Comparison of ENCODE assay signal across 20 cellular contexts in genomic region chr15:100785181-100786138, GRCh38.
DNase-seq lines count a peak whose midpoint lies in the region; ATAC-seq, FAIRE-seq and TF ChIP-seq lines count a peak whose summit lies in the region.
"Had no signal": no experiment of that assay in that cellular context is flagged by ENCODE, and none has a peak within 500 bp of the region (broad histone marks: within the 10 kb centered on the region; RNA-seq: fewer than 3 reads in every experiment).

No MANE protein-coding gene starts in this region.

- H3K79me1 ChIP-seq in H1 (ENCODE audit: low read depth, low read length): no peaks in the 10 kb centered on the region

- no peaks in the 10 kb centered on the region for H3K36me3 ChIP-seq in H1 (ENCODE audit: control insufficient read depth in 2 of 4, insufficient read depth in 4 of 4, low read length in 3 of 4)
- H3K36me3 ChIP-seq in tibial artery: no peaks in the 10 kb centered on the region
- H3K36me3 ChIP-seq: suprapubic skin had no signal

- H3K4me1 ChIP-seq in H1 (replicated peaks in 1 of 4; ENCODE audit: control insufficient read depth in 3 of 4, insufficient read depth in 4 of 4, low read length in 3 of 4): peaks cover 0 to 9% (median 3%) of the 10 kb centered on the region in 4 experiments; a peak in 1 of 7 replicates
- H3K4me1 ChIP-seq in tibial artery: no peaks in the 10 kb centered on the region
- H3K4me1 ChIP-seq: suprapubic skin had no signal

- H2BK120ac ChIP-seq in H1 (replicated peaks; ENCODE audit: low read depth, low read length): no peak overlapping the region

- H4K8ac ChIP-seq in H1 (ENCODE audit: extremely low read depth, insufficient read depth, low read length): no peak overlapping the region

- no peak overlapping the region; the same call in 1 of the 2 replicates for H3K18ac ChIP-seq in H1 (ENCODE audit: extremely low read depth, low read length)

- TF ChIP-seq RAD21 in H1 (IDR thresholded peaks at IDR 0.05 in 1 of 2, conservative IDR thresholded peaks at IDR 0.05 in 1 of 2; ENCODE audit: low read depth in 2 of 2, low read length in 2 of 2): no peak

- H3K4ac ChIP-seq in H1 (replicated peaks; ENCODE audit: insufficient read length, low read depth, low read length): no peak overlapping the region

- no peak for TF ChIP-seq EP300 in H1 (IDR thresholded peaks at IDR 0.05; ENCODE audit: borderline replicate concordance in 1 of 2, low read depth in 2 of 2, low read length in 2 of 2)

- ATAC-seq in HG03095 (IDR thresholded peaks at IDR 0.05; ENCODE audit: unreplicated experiment): peak; percentile 53

- no peak for TF ChIP-seq POLR2A in H1 (IDR thresholded peaks at IDR 0.05; ENCODE audit: control extremely low read depth in 1 of 2, low read depth in 2 of 2, low read length in 2 of 2)

- no peak overlapping the region for H2AFZ ChIP-seq in H1 (ENCODE audit: low read length)
- H2AFZ ChIP-seq: hepatocyte had no signal

- no peak overlapping the region for H3K4me2 ChIP-seq in H1 (ENCODE audit: insufficient read depth in 1 of 2, low read depth in 2 of 2, low read length in 2 of 2)
- H3K4me2 ChIP-seq: hepatocyte had no signal

- H3K9me3 ChIP-seq in H1 (ENCODE audit: insufficient read depth in 2 of 2, low read depth in 1 of 2, low read length in 1 of 2): no peaks in the 10 kb centered on the region; a peak in 1 of 4 replicates
- no peaks in the 10 kb centered on the region for H3K9me3 ChIP-seq in tibial artery
- H3K9me3 ChIP-seq: suprapubic skin had no signal

- H3K4me3 ChIP-seq in H1 (ENCODE audit: extremely low read depth in 1 of 4, insufficient read depth in 2 of 4, low read depth in 3 of 4, low read length in 4 of 4) (no peak overlapping the region), tibial artery (no peak overlapping the region)
- H3K4me3 ChIP-seq: hepatocyte, suprapubic skin had no signal

- POLR2A ChIA-PET in H1 (lab: Charles Lee; ENCODE audit: partially characterized antibody): no interaction called here

- no peak overlapping the region for H3K9ac ChIP-seq in H1 (replicated peaks in 1 of 4; ENCODE audit: extremely low read depth in 1 of 4, low read depth in 3 of 4, low read length in 3 of 4)

- peak overlapping the region; percentile 15; the same call in 1 of the 2 replicates for H3K27ac ChIP-seq in H1 (ENCODE audit: low read depth, low read length)
- H3K27ac ChIP-seq in tibial artery: no peak overlapping the region
- H3K27ac ChIP-seq: C4-2B, hepatocyte, suprapubic skin had no signal

- WGBS in H1 (ENCODE audit: extremely low coverage in 1 of 2, insufficient coverage in 1 of 2, insufficient read length in 1 of 2, insufficient replicate concordance in 2 of 2, low coverage in 1 of 2, low lambda C conversion rate in 2 of 2, missing lambda C conversion rate in 1 of 2), 2 experiments: 94% methylated on average over 10 of the region's 10 CpGs; no CpG with 5 or more reads in 1 of the 2 experiments

- H3K23me2 ChIP-seq in H1 (ENCODE audit: low read depth, low read length): peaks cover 5% of the 10 kb centered on the region; the same call in 1 of the 2 replicates

- TF ChIP-seq CTCF in H1 (IDR thresholded peaks at IDR 0.05; ENCODE audit: control extremely low read depth in 1 of 3, insufficient read depth in 1 of 3, low read depth in 1 of 3, low read length in 3 of 3) (no peak), tibial artery (IDR thresholded peaks at IDR 0.05) (no peak)

- no peaks in the 10 kb centered on the region for H3K79me2 ChIP-seq in H1 (ENCODE audit: control insufficient read depth in 1 of 2, insufficient read depth in 2 of 2, low read length in 2 of 2)
- H3K79me2 ChIP-seq: hepatocyte had no signal

- no peak overlapping the region for H3K56ac ChIP-seq in H1 (replicated peaks; ENCODE audit: insufficient read length, low read depth, low read length)

- no peak overlapping the region for H2BK20ac ChIP-seq in H1 (ENCODE audit: low read length)

- DNase-seq in activated CD8-positive, alpha-beta memory T cell treated with anti-CD3 and anti-CD28 coated beads, Interleukin-2, amount 50 U/mL, for 48 hours: peak; percentile 28
- no peak for DNase-seq in activated CD8-positive, alpha-beta memory T cell treated with anti-CD3 and anti-CD28 coated beads, Interleukin-2, amount 50 U/mL, for 4 hours
- peak in 1 of 2 experiments; percentile 29 for DNase-seq in H1 (ENCODE audit: low read depth in 1 of 2, low spot score in 2 of 2)
- peak; percentile 4 to 48 for DNase-seq in tibial artery
- no peak for DNase-seq in central memory CD4-positive, alpha-beta T cell
- no peak for DNase-seq in NCI-H1092 treated with DMSO at 0.1 percent for 48 hours (lab: John Stamatoyannopoulos, UW)
- DNase-seq in NK-92 (lab: John Stamatoyannopoulos, UW; ENCODE audit: unreplicated experiment): no peak
- DNase-seq: activated naive CD4-positive, alpha-beta T cell; amygdala; H9; mesenchymal stem cell; NCI-H2171 treated with DMSO at 0.1 percent for 48 hours; nephron progenitor cell; OCI-M1 had no signal

- no peak overlapping the region for H3K23ac ChIP-seq in H1 (ENCODE audit: insufficient read length)

- no peak overlapping the region for H2BK5ac ChIP-seq in H1 (ENCODE audit: low read depth, low read length)

- CTCF ChIA-PET in H1 (lab: Charles Lee; ENCODE audit: partially characterized antibody): interaction anchor here (1.2 kb wide), 1 partner anchor 120 kb away, joined by 3 read pairs; no protein-coding TSS in a partner anchor

- no peak for FAIRE-seq in H1 (lab: Jason Lieb, UNC)
- FAIRE-seq: A204.1, keratinocyte had no signal

- no peaks in the 10 kb centered on the region for H3K27me3 ChIP-seq in H1 (replicated peaks in 1 of 4; ENCODE audit: control insufficient read depth in 3 of 4, extremely low read depth in 1 of 4, insufficient read depth in 3 of 4, low read length in 3 of 4)
- no peaks in the 10 kb centered on the region for H3K27me3 ChIP-seq in tibial artery
- H3K27me3 ChIP-seq: hepatocyte had no signal

- H2BK12ac ChIP-seq in H1 (ENCODE audit: low read depth, low read length): no peak overlapping the region

- intact Hi-C loops in tibial artery (cut with DNase I; ENCODE audit: low total_unique reads): no loop called here

- 0 out of 2 replicates have a peak overlapping the region, but pooled peaks have one; percentile 68 for H2BK15ac ChIP-seq in H1 (ENCODE audit: low read length)

- H3K14ac ChIP-seq in H1 (ENCODE audit: insufficient read length): no peak overlapping the region

- H4K20me1 ChIP-seq in H1 (replicated peaks in 1 of 2; ENCODE audit: control insufficient read depth in 1 of 2, insufficient read depth in 2 of 2, low read length in 2 of 2): peaks cover 0 to 4% of the 10 kb centered on the region in 2 experiments

- peak overlapping the region; percentile 91 for H4K91ac ChIP-seq in H1 (replicated peaks; ENCODE audit: insufficient read length, low read length)

- H4K5ac ChIP-seq in H1 (ENCODE audit: insufficient read length, low read depth, low read length): no peak overlapping the region

- H2AK5ac ChIP-seq in H1 (ENCODE audit: low read depth, low read length): peak overlapping the region; percentile 18; the same call in 1 of the 2 replicates

TF ChIP-seq in H1, 55 proteins besides CTCF, POLR2A, EP300 and RAD21:
- TF ChIP-seq EZH2 (IDR thresholded peaks at IDR 0.05; ENCODE audit: low read depth, low read length, severe bottlenecking) (no peak), TAF7 (optimal IDR thresholded peaks at IDR 0.05; ENCODE audit: borderline replicate concordance, low read depth, low read length) (no peak), SRF (IDR thresholded peaks at IDR 0.05; ENCODE audit: low read depth, low read length) (no peak), KDM1A (IDR thresholded peaks at IDR 0.05; ENCODE audit: borderline replicate concordance, low read length) (no peak), CREB1 (IDR thresholded peaks at IDR 0.05) (no peak), JUN (IDR thresholded peaks at IDR 0.05; ENCODE audit: low read depth, low read length) (no peak)
TF ChIP-seq in H1: peak in this region for 0.

Comparison
In these comparisons a context has a peak if more than half of its experiments do, and no peak if none do; other contexts are left out.
1. DNase-seq: peak in activated CD8-positive, alpha-beta memory T cell treated with anti-CD3 and anti-CD28 coated beads, Interleukin-2, amount 50 U/mL, for 48 hours (single experiment) and tibial artery (2 of 2); none in activated CD8-positive, alpha-beta memory T cell treated with anti-CD3 and anti-CD28 coated beads, Interleukin-2, amount 50 U/mL, for 4 hours (single experiment), central memory CD4-positive, alpha-beta T cell (single experiment), NCI-H1092 treated with DMSO at 0.1 percent for 48 hours (single experiment) and NK-92 (single experiment).